Comparison of ENCODE assay signal across 25 cellular contexts in the genomic region with DNA sequence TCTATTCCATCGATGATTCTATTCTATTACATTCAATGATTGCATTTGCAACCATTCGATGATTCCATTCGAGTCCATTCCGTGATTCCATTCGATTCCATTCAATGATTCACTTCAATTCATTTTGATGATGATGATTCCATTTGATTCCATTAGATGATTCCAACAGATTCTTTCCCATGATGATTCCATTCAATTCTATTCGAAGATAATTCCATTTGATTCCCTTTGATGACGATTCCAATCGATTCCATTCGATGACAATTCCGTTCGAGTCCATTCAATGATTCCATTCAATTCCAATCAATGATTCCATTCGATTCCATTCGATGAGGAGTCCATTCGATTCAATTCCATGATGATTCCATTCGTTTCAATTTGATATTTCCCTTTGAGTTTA.
DNase-seq lines count a peak whose midpoint lies in the region; ATAC-seq, FAIRE-seq and TF ChIP-seq lines count a peak whose summit lies in the region.
"Had no signal": no experiment of that assay in that cellular context is flagged by ENCODE, and none has a peak within 500 bp of the region (broad histone marks: within the 10 kb centered on the region; RNA-seq: fewer than 3 reads in every experiment).

No MANE protein-coding gene starts in this region.

- no peak for TF ChIP-seq RAD21 in GM12878 (IDR thresholded peaks at IDR 0.05; ENCODE audit: insufficient read depth, low read depth, low read length)

- WGBS in HUES64, result 87% methylated on average over 15 of the region's 15 CpGs
- WGBS in GM12878 (ENCODE audit: insufficient coverage, insufficient replicate concordance, low lambda C conversion rate, missing lambda C conversion rate), result 54% methylated on average over 15 of the region's 15 CpGs
- WGBS in endodermal cell (ENCODE audit: insufficient coverage in 1 of 2, insufficient read length in 1 of 2), 2 experiments, result 82 to 84% methylated on average over 15 of the region's 15 CpGs

- no peak overlapping the region for H3K4me3 Mint-ChIP-seq in endodermal cell
- H3K4me3 Mint-ChIP-seq in CD4-positive, alpha-beta T cell, result no peak overlapping the region
- H3K4me3 Mint-ChIP-seq: CD14-positive monocyte; CD4-positive, CD25-positive, alpha-beta regulatory T cell; CD8-positive, alpha-beta T cell had no signal

- in situ Hi-C loops in GM12878 (cut with MboI), result no loop called here

- no peak for ATAC-seq in GM12878
- ATAC-seq in CD4-positive, alpha-beta T cell (ENCODE audit: poor library complexity), result no peak
- ATAC-seq: CD8-positive, alpha-beta T cell had no signal

- no peaks in the 10 kb centered on the region for H3K79me2 ChIP-seq in GM12878 (ENCODE audit: control insufficient read depth, insufficient read depth, low read length)

- no peaks in the 10 kb centered on the region for H3K27me3 Mint-ChIP-seq in endodermal cell (ENCODE audit: insufficient read depth)
- H3K27me3 Mint-ChIP-seq in CD4-positive, alpha-beta T cell, result no peaks in the 10 kb centered on the region
- H3K27me3 Mint-ChIP-seq: CD4-positive, CD25-positive, alpha-beta regulatory T cell had no signal

- peaks cover 53% of the 10 kb centered on the region for H3K36me3 Mint-ChIP-seq in endodermal cell (ENCODE audit: low read depth)
- H3K36me3 Mint-ChIP-seq in CD4-positive, alpha-beta T cell (ENCODE audit: low read depth), result peaks cover 67% of the 10 kb centered on the region
- H3K36me3 Mint-ChIP-seq: CD14-positive monocyte had no signal

- no peaks in the 10 kb centered on the region for H3K4me1 Mint-ChIP-seq in endodermal cell
- no peaks in the 10 kb centered on the region for H3K4me1 Mint-ChIP-seq in CD4-positive, alpha-beta T cell (ENCODE audit: low read depth)
- H3K4me1 Mint-ChIP-seq: CD14-positive monocyte; CD4-positive, CD25-positive, alpha-beta regulatory T cell had no signal

- peaks cover 100% of the 10 kb centered on the region for H3K9me3 Mint-ChIP-seq in endodermal cell
- H3K9me3 Mint-ChIP-seq in CD4-positive, alpha-beta T cell, result peaks cover 54% of the 10 kb centered on the region

- TF ChIP-seq CTCF in GM12878 (IDR thresholded peaks at IDR 0.05 in 2 of 3, conservative IDR thresholded peaks at IDR 0.05 in 1 of 3; ENCODE audit: control insufficient read depth in 2 of 3, extremely low read depth in 1 of 3, insufficient read depth in 1 of 3, low read depth in 3 of 3, low read length in 3 of 3) (no peak), endodermal cell (conservative IDR thresholded peaks at IDR 0.05) (no peak)
- no peak for TF ChIP-seq CTCF in CD4-positive, alpha-beta T cell (IDR thresholded peaks at IDR 0.05)

- BruUV-seq in GM12878 (replicated peaks; lab: Mats Ljungman, UMichigan), result no TSS peak

- H3K27ac ChIP-seq in HUES48 (ENCODE audit: low read depth, low read length), result no peak overlapping the region
- no peak overlapping the region for H3K27ac ChIP-seq in HUES64 (ENCODE audit: low read depth, low read length)
- no peak overlapping the region for H3K27ac ChIP-seq in GM12878 (ENCODE audit: control insufficient read depth, insufficient read depth)
- no peak overlapping the region for H3K27ac ChIP-seq in endodermal cell (ENCODE audit: low read depth, low read length)
- H3K27ac ChIP-seq in CD4-positive, alpha-beta T cell (ENCODE audit: low read depth, low read length), result no peak overlapping the region
- H3K27ac ChIP-seq: BLaER1 had no signal

- SMC1A ChIA-PET in GM12878 (lab: Charles Lee; ENCODE audit: uncharacterized antibody, unreplicated experiment), result no interaction called here

- H2AFZ ChIP-seq in GM12878 (ENCODE audit: control insufficient read depth, low read depth, low read length), result no peak overlapping the region

- H4K20me1 ChIP-seq in GM12878 (ENCODE audit: control insufficient read depth, insufficient read depth), result no peaks in the 10 kb centered on the region
- H4K20me1 ChIP-seq: BLaER1 had no signal

- intact Hi-C loops in GM12878 (cut with micrococcal nuclease; ENCODE audit: unreplicated experiment), result no loop called here
- intact Hi-C loops in CD4-positive, alpha-beta T cell (cut with DNase I, micrococcal nuclease), result no loop called here

- peaks cover 100% of the 10 kb centered on the region for H3K9me3 ChIP-seq in HUES48 (ENCODE audit: control insufficient read depth, insufficient read depth, low read length)
- H3K9me3 ChIP-seq in HUES64 (ENCODE audit: insufficient read depth, low read depth, low read length), result peaks cover 100% of the 10 kb centered on the region
- H3K9me3 ChIP-seq in GM12878 (replicated peaks; ENCODE audit: control insufficient read depth, insufficient read depth, low read length), result peaks cover 6% of the 10 kb centered on the region; the same call in 2 of the 3 replicates
- H3K9me3 ChIP-seq in endodermal cell (ENCODE audit: control insufficient read depth, low read length), result peaks cover 100% of the 10 kb centered on the region
- peaks cover 81% of the 10 kb centered on the region for H3K9me3 ChIP-seq in CD4-positive, alpha-beta T cell (ENCODE audit: control insufficient read depth, low read length)

- H3K4me1 ChIP-seq in HUES48 (ENCODE audit: control insufficient read depth, insufficient read depth, low read length) (no peaks in the 10 kb centered on the region), HUES64 (ENCODE audit: insufficient read depth, low read length) (no peaks in the 10 kb centered on the region), GM12878 (ENCODE audit: control insufficient read depth, insufficient read depth, low read length) (no peaks in the 10 kb centered on the region), endodermal cell (ENCODE audit: control insufficient read depth, insufficient read depth, low read length) (no peaks in the 10 kb centered on the region)
- H3K4me1 ChIP-seq: BE2C, BLaER1, Caco-2 had no signal

- 0 out of 2 replicates have a peak overlapping the region, but pooled peaks have one; percentile 4 for H3K4me3 ChIP-seq in HUES48 (ENCODE audit: low read depth, low read length)
- H3K4me3 ChIP-seq in HUES64 (ENCODE audit: low read length), result peak overlapping the region; percentile 2; the same call in 1 of the 2 replicates
- H3K4me3 ChIP-seq in GM12878, result no peak overlapping the region
- peak overlapping the region; percentile 50 for H3K4me3 ChIP-seq in endodermal cell (ENCODE audit: low read length)
- H3K4me3 ChIP-seq: BLaER1 had no signal

- DNase-seq in GM12878 (ENCODE audit: low read depth, low spot score) (no peak), endodermal cell (no peak), NCI-H748 treated with DMSO at 0.1 percent for 48 hours (lab: John Stamatoyannopoulos, UW) (no peak)
- DNase-seq in CD4-positive, alpha-beta T cell, result no peak
- no peak for DNase-seq in stimulated activated naive CD4-positive, alpha-beta T cell treated with Interleukin-2 at 50 U/mL for 16 hours (lab: John Stamatoyannopoulos, UW)
- no peak for DNase-seq in activated CD4-positive, alpha-beta T cell treated with anti-CD3 and anti-CD28 coated beads, Interleukin-2, amount 50 U/mL, for 48 hours
- DNase-seq: 8988T; ACHN; BE2C; C1 segment of cervical spinal cord; Caco-2; Calu3; CD4-positive, CD25-positive, alpha-beta regulatory T cell; CD8-positive, alpha-beta T cell; DMS79 treated with DMSO at 0.1 percent for 48 hours; GF-D8 had no signal

- no peak overlapping the region for H3K27ac Mint-ChIP-seq in endodermal cell
- H3K27ac Mint-ChIP-seq in CD4-positive, alpha-beta T cell, result no peak overlapping the region
- H3K27ac Mint-ChIP-seq: CD14-positive monocyte; CD4-positive, CD25-positive, alpha-beta regulatory T cell; CD8-positive, alpha-beta T cell had no signal

- no peak for TF ChIP-seq POLR2A in GM12878 (IDR thresholded peaks at IDR 0.05; ENCODE audit: low read depth, low read length)

- POLR2A ChIA-PET in GM12878 (lab: Charles Lee), result no interaction called here
- POLR2A ChIA-PET in CD4-positive, alpha-beta T cell (lab: Charles Lee), result no interaction called here

- H3K27me3 ChIP-seq in HUES48 (ENCODE audit: control insufficient read depth, insufficient read depth, low read length), result no peaks in the 10 kb centered on the region
- no peaks in the 10 kb centered on the region for H3K27me3 ChIP-seq in HUES64 (ENCODE audit: insufficient read depth, low read length)
- no peaks in the 10 kb centered on the region for H3K27me3 ChIP-seq in GM12878 (replicated peaks in 1 of 2; ENCODE audit: control insufficient read depth in 2 of 2, insufficient read depth in 2 of 2, low read length in 1 of 2)
- H3K27me3 ChIP-seq in endodermal cell (ENCODE audit: control insufficient read depth, insufficient read depth, low read length, poor library complexity, severe bottlenecking), result no peaks in the 10 kb centered on the region
- no peaks in the 10 kb centered on the region for H3K27me3 ChIP-seq in CD4-positive, alpha-beta T cell (ENCODE audit: control insufficient read depth, insufficient read depth, low read length)
- H3K27me3 ChIP-seq: BE2C, BLaER1 had no signal

- CTCF ChIA-PET in GM12878 (lab: Yijun Ruan, JAX), result no interaction called here
- CTCF ChIA-PET in CD4-positive, alpha-beta T cell (lab: Charles Lee), result no interaction called here

- H3K36me3 ChIP-seq in HUES48 (ENCODE audit: control insufficient read depth, insufficient read depth, low read length) (no peaks in the 10 kb centered on the region), HUES64 (ENCODE audit: insufficient read depth, low read length) (no peaks in the 10 kb centered on the region), GM12878 (ENCODE audit: control insufficient read depth in 2 of 2, insufficient read depth in 2 of 2, low read length in 1 of 2) (no peaks in the 10 kb centered on the region), endodermal cell (ENCODE audit: control insufficient read depth, insufficient read depth, low read length) (no peaks in the 10 kb centered on the region)
- H3K36me3 ChIP-seq: BE2C, BLaER1 had no signal

- FAIRE-seq in GM12878 (lab: Jason Lieb, UNC), result no peak
- FAIRE-seq: A204.1, D721Med, G401.6, GM12892, GM19239 had no signal

- RAD21 ChIA-PET in GM12878 (lab: Charles Lee; ENCODE audit: unreplicated experiment), result no interaction called here

- no peak for TF ChIP-seq EP300 in GM12878 (IDR thresholded peaks at IDR 0.05; ENCODE audit: borderline replicate concordance in 1 of 2, control insufficient read depth in 1 of 2, low read depth in 2 of 2, low read length in 2 of 2)

- H3K9ac ChIP-seq in HUES48 (ENCODE audit: low read depth, low read length) (no peak overlapping the region), HUES64 (ENCODE audit: low read depth, low read length) (no peak overlapping the region), GM12878 (ENCODE audit: control insufficient read depth, insufficient read depth, low read length) (no peak overlapping the region), endodermal cell (ENCODE audit: extremely low read depth, low read length, poor library complexity, severe bottlenecking) (no peak overlapping the region)
- H3K9ac ChIP-seq: BLaER1 had no signal

- no peak overlapping the region for H3K4me2 ChIP-seq in GM12878 (ENCODE audit: control insufficient read depth, insufficient read depth)
- H3K4me2 ChIP-seq: BLaER1 had no signal
